Comparison of ENCODE assay signal across 9 cellular contexts in genomic region chr1:48109390-48110009, GRCh38.
DNase-seq lines count a peak whose midpoint lies in the region; ATAC-seq, FAIRE-seq and TF ChIP-seq lines count a peak whose summit lies in the region.
"Had no signal": no experiment of that assay in that cellular context is flagged by ENCODE, and none has a peak within 500 bp of the region (broad histone marks: within the 10 kb centered on the region; RNA-seq: fewer than 3 reads in every experiment).

No MANE protein-coding gene starts in this region.

- TF ChIP-seq CTCF in D721Med (IDR thresholded peaks at IDR 0.05; ENCODE audit: insufficient read depth, missing control alignments) (peak; percentile 89), breast epithelium (IDR thresholded peaks at IDR 0.05) (peak; percentile 32 to 82 (median 76)), vagina (IDR thresholded peaks at IDR 0.05) (peak; percentile 46 to 80 (median 70))

- H3K27ac ChIP-seq in breast epithelium (no peak overlapping the region), vagina (no peak overlapping the region)
- H3K27ac ChIP-seq: skin epidermis had no signal

- H3K4me1 ChIP-seq in breast epithelium, result no peaks in the 10 kb centered on the region
- H3K4me1 ChIP-seq in vagina, result no peaks in the 10 kb centered on the region

- H3K36me3 ChIP-seq in breast epithelium (no peaks in the 10 kb centered on the region), vagina (no peaks in the 10 kb centered on the region)

- no peaks in the 10 kb centered on the region for H3K9me3 ChIP-seq in breast epithelium
- H3K9me3 ChIP-seq in vagina, result no peaks in the 10 kb centered on the region

- peak; percentile 64 for FAIRE-seq in D721Med (lab: Jason Lieb, UNC)

- TF ChIP-seq POLR2A in breast epithelium (IDR thresholded peaks at IDR 0.05) (no peak), vagina (IDR thresholded peaks at IDR 0.05) (no peak)

- ATAC-seq in HG02798 (IDR thresholded peaks at IDR 0.05; ENCODE audit: poor library complexity, unreplicated experiment), result peak; percentile 59
- ATAC-seq in HG02623 (IDR thresholded peaks at IDR 0.05; ENCODE audit: unreplicated experiment), result no peak
- no peak for ATAC-seq in GM21381 (IDR thresholded peaks at IDR 0.05; ENCODE audit: unreplicated experiment)

- H3K4me3 ChIP-seq in breast epithelium (no peak overlapping the region), vagina (no peak overlapping the region)
- H3K4me3 ChIP-seq: skin epidermis had no signal

- H3K27me3 ChIP-seq in breast epithelium (no peaks in the 10 kb centered on the region), vagina (no peaks in the 10 kb centered on the region)

- DNase-seq in D721Med (ENCODE audit: insufficient read length, low spot score) (no peak), NCI-H226 (peak; percentile 16), breast epithelium (ENCODE audit: low spot score in 2 of 2) (no peak), left kidney (ENCODE audit: low read depth, low spot score) (peak; percentile 85), vagina (ENCODE audit: extremely low spot score in 2 of 2) (no peak)

- intact Hi-C loops in breast epithelium (cut with DNase I; ENCODE audit: low total_unique reads) (no loop called here), vagina (cut with DNase I) (no loop called here)

Comparison
In these comparisons a context has a peak if more than half of its experiments do, and no peak if none do; other contexts are left out.
1. DNase-seq: peak in NCI-H226 (single experiment) and left kidney (single experiment); none in D721Med (single experiment), breast epithelium (0 of 2) and vagina (0 of 2).
2. Peak in every context shown above with its lines, with median percentiles within 50 percentile points of each other: CTCF ChIP-seq.